ENCODE assay signal across 26 cellular contexts in the genomic region with DNA sequence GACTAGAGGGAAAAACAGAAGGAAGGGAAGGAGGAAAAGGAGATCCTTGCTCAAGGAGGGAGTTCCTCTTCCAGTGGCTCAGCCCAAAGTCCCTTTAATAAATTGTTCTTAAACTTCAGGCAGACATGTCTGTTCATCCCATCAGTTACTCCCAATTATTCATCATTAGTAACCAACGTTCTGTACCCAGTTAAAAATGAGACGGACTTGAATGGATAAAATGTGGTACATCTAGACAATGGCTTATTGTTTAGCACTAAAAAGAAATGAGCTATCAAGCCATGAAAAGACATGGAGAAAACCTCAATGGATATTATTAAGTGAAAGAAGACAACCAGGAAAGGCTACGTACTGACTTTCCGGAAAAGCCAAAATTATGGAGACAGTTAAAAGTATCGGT. TPM values are rescaled to one million over a fixed set of nuclear protein-coding genes. Genes with fewer than 3 reads are reported as not detected.
DNase-seq lines count a peak whose midpoint lies in the region; ATAC-seq and TF ChIP-seq lines count a peak whose summit lies in the region.
"Had no signal": no experiment of that assay in that cellular context is flagged by ENCODE, and none has a peak within 500 bp of the region (broad histone marks: within the 10 kb centered on the region; RNA-seq: fewer than 3 reads in every experiment).

No MANE protein-coding gene starts in this region.

- H3K4me1 Mint-ChIP-seq in stimulated activated naive B cell treated with anti-CD40 and anti-IgM and Interleukin-4, amounts not matched to agents 10 μg/mL and 1 μg/mL and 100 μg/mL, for 72 hours: peaks cover 18 to 27% of the 10 kb centered on the region in 2 donors
- H3K4me1 Mint-ChIP-seq: CD8-positive, alpha-beta memory T cell had no signal

- H3K36me3 Mint-ChIP-seq in stimulated activated naive B cell treated with anti-CD40 and anti-IgM and Interleukin-4, amounts not matched to agents 10 μg/mL and 1 μg/mL and 100 μg/mL, for 72 hours: no peaks in the 10 kb centered on the region
- H3K36me3 Mint-ChIP-seq: CD14-positive monocyte; CD4-positive, alpha-beta memory T cell; CD4-positive, CD25-positive, alpha-beta regulatory T cell; CD8-positive, alpha-beta memory T cell had no signal

- CTCF ChIA-PET in mammary epithelial cell (lab: Charles Lee; ENCODE audit: low non-redundant PET): no interaction called here

- H3K9me3 ChIP-seq in mammary epithelial cell (replicated peaks; ENCODE audit: insufficient read depth, low read length) (no peaks in the 10 kb centered on the region), breast epithelium (no peaks in the 10 kb centered on the region), parathyroid adenoma (ENCODE audit: control insufficient read depth, low read length) (no peaks in the 10 kb centered on the region)
- H3K9me3 ChIP-seq: BE2C had no signal

- H3K4me3 ChIP-seq in mammary epithelial cell (replicated peaks in 1 of 3; ENCODE audit: insufficient read depth in 1 of 3, low read depth in 2 of 3, low read length in 3 of 3) (no peak overlapping the region), breast epithelium (no peak overlapping the region), parathyroid adenoma (ENCODE audit: low read depth, low read length) (no peak overlapping the region)
- H3K4me3 ChIP-seq: BLaER1, GM12878 had no signal

- H3K27ac ChIP-seq in mammary epithelial cell (ENCODE audit: insufficient read depth, low read depth, low read length): no peak overlapping the region
- no peak overlapping the region for H3K27ac ChIP-seq in breast epithelium
- no peak overlapping the region for H3K27ac ChIP-seq in parathyroid adenoma
- H3K27ac ChIP-seq: BLaER1 had no signal

- H3K9ac ChIP-seq in mammary epithelial cell (ENCODE audit: insufficient read depth, low read length) (no peak overlapping the region), parathyroid adenoma (no peak overlapping the region)
- H3K9ac ChIP-seq: BLaER1 had no signal

- H3K9me3 Mint-ChIP-seq in stimulated activated naive B cell treated with anti-CD40 and anti-IgM and Interleukin-4, amounts not matched to agents 10 μg/mL and 1 μg/mL and 100 μg/mL, for 72 hours: no peaks in the 10 kb centered on the region
- H3K9me3 Mint-ChIP-seq: CD14-positive monocyte; CD4-positive, alpha-beta memory T cell; CD4-positive, CD25-positive, alpha-beta regulatory T cell; CD8-positive, alpha-beta memory T cell had no signal

- H3K27ac Mint-ChIP-seq in stimulated activated naive B cell treated with anti-CD40 and anti-IgM and Interleukin-4, amounts not matched to agents 10 μg/mL and 1 μg/mL and 100 μg/mL, for 72 hours: peak overlapping the region; percentile 80
- H3K27ac Mint-ChIP-seq: CD4-positive, alpha-beta memory T cell; CD4-positive, CD25-positive, alpha-beta regulatory T cell had no signal

- DNase-seq in mammary epithelial cell (peak; percentile 68), breast epithelium (ENCODE audit: low spot score in 2 of 2) (no peak), foreskin melanocyte (peak; percentile 60), KBM-7 (no peak)
- DNase-seq in stimulated activated naive B cell treated with anti-CD40 and anti-IgM and Interleukin-4, amounts not matched to agents 10 μg/mL and 1 μg/mL and 100 μg/mL, for 72 hours: no peak
- DNase-seq in activated effector memory CD4-positive, alpha-beta T cell treated with Interleukin-2 at 50 U/mL for 16 hours: no peak
- DNase-seq in activated CD4-positive, CD25-positive, alpha-beta regulatory T cell treated with anti-CD3 and anti-CD28 coated beads, Interleukin-2, amount 50 U/mL, for 72 hours: no peak
- DNase-seq: 8988T; ACHN; BE2C; C1 segment of cervical spinal cord; CD4-positive, alpha-beta memory T cell; CD4-positive, CD25-positive, alpha-beta regulatory T cell; CD8-positive, alpha-beta memory T cell; COR-L47; DMS 273 treated with DMSO at 0.1 percent for 48 hours; DMS153; DMS53; DMS79; DND-41; EL; GDM1 had no signal

- peaks cover 7 to 25% of the 10 kb centered on the region in 2 donors for H3K27me3 Mint-ChIP-seq in stimulated activated naive B cell treated with anti-CD40 and anti-IgM and Interleukin-4, amounts not matched to agents 10 μg/mL and 1 μg/mL and 100 μg/mL, for 72 hours

- no peak for TF ChIP-seq POLR2A in breast epithelium (IDR thresholded peaks at IDR 0.05)

- dilution Hi-C loops in mammary epithelial cell (cut with HindIII; ENCODE audit: low sequenced_read_pairs): no loop called here

- H4K20me1 ChIP-seq in mammary epithelial cell (ENCODE audit: insufficient read depth, low read length): no peaks in the 10 kb centered on the region
- H4K20me1 ChIP-seq: BLaER1 had no signal

- intact Hi-C loops in mammary epithelial cell (cut with micrococcal nuclease): no loop called here
- intact Hi-C loops in breast epithelium (cut with DNase I; ENCODE audit: low total_unique reads): no loop called here

- ATAC-seq in stimulated activated naive B cell treated with anti-CD40 and anti-IgM and Interleukin-4, amounts not matched to agents 10 μg/mL and 1 μg/mL and 100 μg/mL, for 72 hours (replicated peaks): no peak
- ATAC-seq: GM12878 had no signal

- in situ Hi-C loops in mammary epithelial cell (cut with MboI; ENCODE audit: low sequenced_read_pairs in 2 of 2) (no loop called here), KBM-7 (cut with MboI; ENCODE audit: low pct_unique_long_range_greater_than_20kb, low sequenced_read_pairs) (no loop called here)

- TF ChIP-seq CTCF in mammary epithelial cell (conservative IDR thresholded peaks at IDR 0.05 in 1 of 2, IDR thresholded peaks at IDR 0.05 in 1 of 2; ENCODE audit: extremely low read depth in 1 of 2, insufficient read depth in 1 of 2, low read depth in 1 of 2, low read length in 2 of 2) (no peak), breast epithelium (IDR thresholded peaks at IDR 0.05) (no peak), parathyroid adenoma (IDR thresholded peaks at IDR 0.05) (no peak)

- H3K4me1 ChIP-seq in mammary epithelial cell (ENCODE audit: insufficient read depth, low read length) (peaks cover 47% of the 10 kb centered on the region), breast epithelium (no peaks in the 10 kb centered on the region), parathyroid adenoma (peaks cover 31% of the 10 kb centered on the region)
- H3K4me1 ChIP-seq: BE2C, BLaER1 had no signal

- peak overlapping the region; percentile 79 for H2AFZ ChIP-seq in mammary epithelial cell (ENCODE audit: low read depth, low read length)
- peak overlapping the region; percentile 19 for H2AFZ ChIP-seq in parathyroid adenoma

- no peaks in the 10 kb centered on the region for H3K36me3 ChIP-seq in mammary epithelial cell (ENCODE audit: insufficient read depth, low read length)
- no peaks in the 10 kb centered on the region for H3K36me3 ChIP-seq in breast epithelium
- no peaks in the 10 kb centered on the region for H3K36me3 ChIP-seq in parathyroid adenoma (ENCODE audit: control insufficient read depth, insufficient read depth, low read length)
- H3K36me3 ChIP-seq: BE2C, BLaER1 had no signal

- no peaks in the 10 kb centered on the region for H3K27me3 ChIP-seq in mammary epithelial cell (ENCODE audit: insufficient read depth, low read length)
- H3K27me3 ChIP-seq in breast epithelium: no peaks in the 10 kb centered on the region
- H3K27me3 ChIP-seq in parathyroid adenoma (ENCODE audit: control insufficient read depth, insufficient read depth, low read length): no peaks in the 10 kb centered on the region
- H3K27me3 ChIP-seq: BE2C, BLaER1 had no signal

- 63% methylated on average over 5 of the region's 5 CpGs for WGBS in mammary epithelial cell (ENCODE audit: low coverage, missing lambda C conversion rate)

- no peaks in the 10 kb centered on the region for H3K79me2 ChIP-seq in mammary epithelial cell (ENCODE audit: insufficient read depth, low read length)
- no peaks in the 10 kb centered on the region for H3K79me2 ChIP-seq in parathyroid adenoma

- H3K4me2 ChIP-seq in mammary epithelial cell (ENCODE audit: insufficient read depth, low read depth, low read length) (peak overlapping the region; percentile 46), parathyroid adenoma (ENCODE audit: low read length) (no peak overlapping the region)
- H3K4me2 ChIP-seq: BLaER1 had no signal

- BruUV-seq in mammary epithelial cell (replicated peaks; lab: Mats Ljungman, UMichigan): no TSS peak

- no peak overlapping the region for H3K4me3 Mint-ChIP-seq in stimulated activated naive B cell treated with anti-CD40 and anti-IgM and Interleukin-4, amounts not matched to agents 10 μg/mL and 1 μg/mL and 100 μg/mL, for 72 hours
- H3K4me3 Mint-ChIP-seq: CD14-positive monocyte; CD4-positive, alpha-beta memory T cell; CD4-positive, CD25-positive, alpha-beta regulatory T cell; CD8-positive, alpha-beta memory T cell had no signal

RNA-seq across cellular contexts. Expression of gene ACSL3, which starts 50.8 kb away (rescaled TPM):
- total RNA-seq in mammary epithelial cell (100 to 1,000 TPM; 199 to 213 TPM), breast epithelium (100 to 1,000 TPM in 1 of 3 donors, 10 to 100 TPM in 2; 50.9 to 115 (median 74.4) TPM)
- 110 TPM for polyA plus RNA-seq in mammary epithelial cell
- 656 TPM for polyA minus RNA-seq in mammary epithelial cell

Comparison
In these comparisons a context has a peak if more than half of its experiments do, and no peak if none do; other contexts are left out.
1. DNase-seq: peak in mammary epithelial cell (single experiment) and foreskin melanocyte (single experiment); none in breast epithelium (0 of 2), stimulated activated naive B cell treated with anti-CD40 and anti-IgM and Interleukin-4, amounts not matched to agents 10 μg/mL and 1 μg/mL and 100 μg/mL, for 72 hours (single experiment), activated effector memory CD4-positive, alpha-beta T cell treated with Interleukin-2 at 50 U/mL for 16 hours (single experiment), KBM-7 (single experiment) and activated CD4-positive, CD25-positive, alpha-beta regulatory T cell treated with anti-CD3 and anti-CD28 coated beads, Interleukin-2, amount 50 U/mL, for 72 hours (single experiment).